ENCODE assay signal across 8 cellular contexts in the genomic region with DNA sequence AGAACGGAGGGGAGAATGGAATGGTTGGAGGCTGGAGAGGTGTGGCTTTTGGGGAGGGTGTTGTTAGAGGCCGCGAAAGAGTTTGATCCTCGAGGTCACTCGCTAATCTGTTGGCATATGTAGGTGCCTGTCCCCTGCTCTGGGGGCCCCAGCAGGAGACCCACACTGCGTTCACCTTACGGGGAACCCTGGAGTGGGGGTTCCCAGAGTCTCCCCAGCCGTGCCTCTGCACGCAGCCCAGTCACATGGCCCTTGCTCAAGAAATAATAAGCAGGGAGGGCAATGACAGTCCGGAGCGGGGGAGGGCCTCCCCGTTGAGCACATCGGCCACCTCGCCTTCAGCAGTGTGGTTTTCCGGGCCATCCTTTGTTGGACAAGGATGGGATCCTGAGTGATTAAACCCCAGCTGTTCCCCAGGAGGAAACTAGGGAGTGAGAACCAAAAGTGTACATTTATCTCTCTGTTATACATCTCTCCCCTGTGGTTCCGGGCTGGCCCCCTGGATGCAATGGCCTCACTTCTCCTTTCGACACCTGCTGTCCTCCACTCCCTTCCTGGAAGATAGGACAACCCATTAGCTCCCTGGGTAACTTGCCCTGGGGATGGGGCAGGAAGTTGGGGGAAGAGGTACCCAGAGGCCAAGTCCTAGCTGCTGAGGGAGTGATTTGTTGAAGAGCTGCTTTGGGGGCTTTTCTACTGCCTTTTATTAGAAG. TPM values are rescaled to one million over a fixed set of nuclear protein-coding genes. Genes with fewer than 3 reads are reported as not detected.
DNase-seq lines count a peak whose midpoint lies in the region; ATAC-seq and TF ChIP-seq lines count a peak whose summit lies in the region.

No MANE protein-coding gene starts in this region.

- no peaks in the 10 kb centered on the region for H3K9me3 Mint-ChIP-seq in activated naive CD4-positive, alpha-beta T cell treated with anti-CD3 and anti-CD28 coated beads, Interleukin-2, amount 50 U/mL, for 24 hours

- H3K4me1 Mint-ChIP-seq in activated naive CD4-positive, alpha-beta T cell treated with anti-CD3 and anti-CD28 coated beads, Interleukin-2, amount 50 U/mL, for 24 hours, result peaks cover 39% of the 10 kb centered on the region

- no peaks in the 10 kb centered on the region for H3K36me3 Mint-ChIP-seq in activated naive CD4-positive, alpha-beta T cell treated with anti-CD3 and anti-CD28 coated beads, Interleukin-2, amount 50 U/mL, for 24 hours

- no peaks in the 10 kb centered on the region for H3K9me3 ChIP-seq in A673 (ENCODE audit: low read depth, low read length, poor library complexity, severe bottlenecking)
- no peaks in the 10 kb centered on the region for H3K9me3 ChIP-seq in HEK293 (ENCODE audit: control insufficient read depth, insufficient read depth, low read depth, low read length)
- no peaks in the 10 kb centered on the region for H3K9me3 ChIP-seq in right cardiac atrium (ENCODE audit: control insufficient read depth, low read length)
- no peaks in the 10 kb centered on the region for H3K9me3 ChIP-seq in prostate gland

- DNase-seq in A673 (ENCODE audit: low spot score), result no peak
- DNase-seq in right cardiac atrium, result peak in 1 of 3 donors; percentile 76
- DNase-seq in prostate gland (ENCODE audit: low spot score), result peak; percentile 25
- no peak for DNase-seq in iPS-NIHi11 (ENCODE audit: low spot score)

- TF ChIP-seq CTCF in A673 (conservative IDR thresholded peaks at IDR 0.05; ENCODE audit: low read depth, low read length) (no peak), HEK293 (tag by site-specific recombination; IDR thresholded peaks at IDR 0.05) (no peak), prostate gland (IDR thresholded peaks at IDR 0.05) (no peak)

- H3K27ac ChIP-seq in A673 (ENCODE audit: low read depth, low read length, poor library complexity, severe bottlenecking) (peak overlapping the region; percentile 76), HEK293 (ENCODE audit: extremely low read depth, low read depth, low read length) (peak overlapping the region; percentile 75; the same call in 1 of the 2 replicates), right cardiac atrium (ENCODE audit: low read length) (peak overlapping the region; percentile 44), prostate gland (peak overlapping the region; percentile 77 to 78)

- no peak overlapping the region for H3K27ac Mint-ChIP-seq in activated naive CD4-positive, alpha-beta T cell treated with anti-CD3 and anti-CD28 coated beads, Interleukin-2, amount 50 U/mL, for 24 hours

- TSS peak; percentile 62 for BruUV-seq in A673 (replicated peaks; lab: Mats Ljungman, UMichigan)

- H3K4me3 ChIP-seq in A673 (ENCODE audit: low read depth, low read length, poor library complexity, severe bottlenecking) (peak overlapping the region; percentile 70), HEK293 (ENCODE audit: low read depth, low read length) (peak overlapping the region; percentile 75), right cardiac atrium (ENCODE audit: low read length) (peak overlapping the region; percentile 80), prostate gland (peak overlapping the region; percentile 62 to 84)

- H3K4me1 ChIP-seq in A673 (ENCODE audit: insufficient read depth, low read length, poor library complexity, severe bottlenecking), result peaks cover 18% of the 10 kb centered on the region
- H3K4me1 ChIP-seq in HEK293 (ENCODE audit: control insufficient read depth, insufficient read depth, low read length), result peaks cover 26% of the 10 kb centered on the region
- H3K4me1 ChIP-seq in right cardiac atrium (ENCODE audit: control insufficient read depth, insufficient read depth, low read length), result peaks cover 21% of the 10 kb centered on the region
- peaks cover 9% of the 10 kb centered on the region for H3K4me1 ChIP-seq in prostate gland (replicated peaks)

- 16% methylated on average over 17 of the region's 17 CpGs for WGBS in right cardiac atrium
- 11% methylated on average over 17 of the region's 17 CpGs for WGBS in prostate gland

- H3K4me3 Mint-ChIP-seq in activated naive CD4-positive, alpha-beta T cell treated with anti-CD3 and anti-CD28 coated beads, Interleukin-2, amount 50 U/mL, for 24 hours, result peak overlapping the region; percentile 76

- H3K27me3 Mint-ChIP-seq in activated naive CD4-positive, alpha-beta T cell treated with anti-CD3 and anti-CD28 coated beads, Interleukin-2, amount 50 U/mL, for 24 hours, result peaks cover 29% of the 10 kb centered on the region

- H3K36me3 ChIP-seq in A673 (ENCODE audit: insufficient read depth, low read length, poor library complexity, severe bottlenecking) (no peaks in the 10 kb centered on the region), HEK293 (ENCODE audit: control insufficient read depth in 2 of 2, insufficient read depth in 1 of 2, low read length in 2 of 2) (peaks cover 0 to 5% of the 10 kb centered on the region in 2 experiments; a peak in 1 of 3 replicates), prostate gland (no peaks in the 10 kb centered on the region)

- TF ChIP-seq POLR2A in prostate gland (IDR thresholded peaks at IDR 0.05), result peak; percentile 47

- CTCF ChIA-PET in A673 (lab: Charles Lee) (interaction anchor here (1.0 kb wide), 1 partner anchor 175 kb away, joined by 4 read pairs; no protein-coding TSS in a partner anchor), HEK293 (lab: Yijun Ruan, JAX) (interaction anchor here (0.7 to 1.4 kb wide), 5 partner anchors 20 to 275 kb away, joined by 3 to 5 read pairs (median 3); no protein-coding TSS in a partner anchor)

- POLR2A ChIA-PET in A673 (lab: Charles Lee; ENCODE audit: low non-redundant PET), result interaction anchor here (0.6 kb wide), 1 partner anchor 982 kb away, joined by 3 read pairs; no protein-coding TSS in a partner anchor
- POLR2A ChIA-PET in HEK293 (lab: Yijun Ruan, JAX), result interaction anchor here (0.7 to 2.0 kb wide), 3 partner anchors 15 to 185 kb away, joined by 4 to 11 read pairs (median 9); no protein-coding TSS in a partner anchor

- intact Hi-C loops in A673 (cut with micrococcal nuclease; ENCODE audit: unreplicated experiment), result no loop called here
- intact Hi-C loops in right cardiac atrium (cut with DNase I), result no loop called here
- intact Hi-C loops in prostate gland (cut with DNase I), result no loop called here

- no peaks in the 10 kb centered on the region for H3K27me3 ChIP-seq in A673 (replicated peaks; ENCODE audit: insufficient read depth, low read depth, low read length, poor library complexity)
- H3K27me3 ChIP-seq in right cardiac atrium (ENCODE audit: control insufficient read depth, insufficient read depth), result no peaks in the 10 kb centered on the region
- no peaks in the 10 kb centered on the region for H3K27me3 ChIP-seq in prostate gland (replicated peaks; ENCODE audit: insufficient read depth)

- ATAC-seq in right cardiac atrium, result peak; percentile 15 to 29
- ATAC-seq in HG03045 (IDR thresholded peaks at IDR 0.05; ENCODE audit: unreplicated experiment), result no peak
- no peak for ATAC-seq in HG03095 (IDR thresholded peaks at IDR 0.05; ENCODE audit: unreplicated experiment)

TF ChIP-seq in HEK293, 187 proteins besides CTCF, POLR2A, EP300 and RAD21 (continues in another document):
- TF ChIP-seq ZBTB20 (tag by site-specific recombination; IDR thresholded peaks at IDR 0.05), result peak; percentile 58
- TF ChIP-seq KLF8 (tag by site-specific recombination; IDR thresholded peaks at IDR 0.05), result 0 out of 2 replicates have a peak, but pooled peaks have one; percentile 41
- TF ChIP-seq ZBTB8A (tag by site-specific recombination; IDR thresholded peaks at IDR 0.05), result no peak
- TF ChIP-seq, protein P1, sequence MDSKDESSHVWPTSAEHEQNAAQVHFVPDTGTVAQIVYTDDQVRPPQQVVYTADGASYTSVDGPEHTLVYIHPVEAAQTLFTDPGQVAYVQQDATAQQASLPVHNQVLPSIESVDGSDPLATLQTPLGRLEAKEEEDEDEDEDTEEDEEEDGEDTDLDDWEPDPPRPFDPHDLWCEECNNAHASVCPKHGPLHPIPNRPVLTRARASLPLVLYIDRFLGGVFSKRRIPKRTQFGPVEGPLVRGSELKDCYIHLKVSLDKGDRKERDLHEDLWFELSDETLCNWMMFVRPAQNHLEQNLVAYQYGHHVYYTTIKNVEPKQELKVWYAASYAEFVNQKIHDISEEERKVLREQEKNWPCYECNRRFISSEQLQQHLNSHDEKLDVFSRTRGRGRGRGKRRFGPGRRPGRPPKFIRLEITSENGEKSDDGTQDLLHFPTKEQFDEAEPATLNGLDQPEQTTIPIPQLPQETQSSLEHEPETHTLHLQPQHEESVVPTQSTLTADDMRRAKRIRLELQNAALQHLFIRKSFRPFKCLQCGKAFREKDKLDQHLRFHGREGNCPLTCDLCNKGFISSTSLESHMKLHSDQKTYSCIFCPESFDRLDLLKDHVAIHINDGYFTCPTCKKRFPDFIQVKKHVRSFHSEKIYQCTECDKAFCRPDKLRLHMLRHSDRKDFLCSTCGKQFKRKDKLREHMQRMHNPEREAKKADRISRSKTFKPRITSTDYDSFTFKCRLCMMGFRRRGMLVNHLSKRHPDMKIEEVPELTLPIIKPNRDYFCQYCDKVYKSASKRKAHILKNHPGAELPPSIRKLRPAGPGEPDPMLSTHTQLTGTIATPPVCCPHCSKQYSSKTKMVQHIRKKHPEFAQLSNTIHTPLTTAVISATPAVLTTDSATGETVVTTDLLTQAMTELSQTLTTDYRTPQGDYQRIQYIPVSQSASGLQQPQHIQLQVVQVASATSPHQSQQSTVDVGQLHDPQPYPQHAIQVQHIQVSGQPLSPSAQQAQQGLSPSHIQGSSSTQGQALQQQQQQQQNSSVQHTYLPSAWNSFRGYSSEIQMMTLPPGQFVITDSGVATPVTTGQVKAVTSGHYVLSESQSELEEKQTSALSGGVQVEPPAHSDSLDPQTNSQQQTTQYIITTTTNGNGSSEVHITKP (tag by site-specific recombination; IDR thresholded peaks at IDR 0.05), result peak; percentile 85
- TF ChIP-seq ZIC2 (tag by site-specific recombination; IDR thresholded peaks at IDR 0.05), result peak; percentile 98
- peak; percentile 43 for TF ChIP-seq GLIS2 (tag by site-specific recombination; IDR thresholded peaks at IDR 0.05)
- peak; percentile 88 for TF ChIP-seq GLIS1 (tag by site-specific recombination; IDR thresholded peaks at IDR 0.05)
- 0 out of 2 replicates have a peak, but pooled peaks have one; percentile 11 for TF ChIP-seq ZXDB (tag by site-specific recombination; IDR thresholded peaks at IDR 0.05)
- TF ChIP-seq ZSCAN18 (tag by site-specific recombination; IDR thresholded peaks at IDR 0.05), result no peak

RNA-seq across cellular contexts. Expression of gene PLEKHG3, which starts 1.3 kb away (rescaled TPM):
- total RNA-seq in A673 (2021) (29.6 and 39.4 TPM in 2 replicates), right cardiac atrium (10 to 100 TPM; 35.7 to 58.7 (median 50.6) TPM), prostate gland (10 to 100 TPM; 57.8 to 69.7 TPM)
- polyA plus RNA-seq in right cardiac atrium, result 12.6 TPM

Comparison
In these comparisons a context has a peak if more than half of its experiments do, and no peak if none do; other contexts are left out.
1. ATAC-seq: peak in right cardiac atrium (2 of 2); none in HG03045 (single experiment) and HG03095 (single experiment).
2. Peak in every context shown above with its lines, with median percentiles within 50 percentile points of each other: H3K27ac ChIP-seq and H3K4me3 ChIP-seq.